24 cellular contexts compared by ENCODE assay signal in genomic region chr17:4772235-4772613, GRCh38. TPM values are rescaled to one million over a fixed set of nuclear protein-coding genes. Genes with fewer than 3 reads are reported as not detected.
A peak's percentile ranks its signal among the peaks of the same experiment; 100 is the strongest.
DNase-seq lines count a peak whose midpoint lies in the region; ATAC-seq, FAIRE-seq and TF ChIP-seq lines count a peak whose summit lies in the region.
"Had no signal": no experiment of that assay in that cellular context is flagged by ENCODE, and none has a peak within 500 bp of the region (broad histone marks: within the 10 kb centered on the region; RNA-seq: fewer than 3 reads in every experiment).

No MANE protein-coding gene starts in this region.

- H3K9me3 Mint-ChIP-seq in Caco-2 (ENCODE audit: unreplicated experiment): no peaks in the 10 kb centered on the region
- H3K9me3 Mint-ChIP-seq: T-cell had no signal

- no peak for TF ChIP-seq POLR2A in A549 (IDR thresholded peaks at IDR 0.05; ENCODE audit: low read length)
- TF ChIP-seq POLR2A in Peyer's patch (IDR thresholded peaks at IDR 0.05): peak; percentile 19 to 59

- H3K36me3 ChIP-seq in Caco-2 (ENCODE audit: control insufficient read depth, insufficient read depth, low read length) (no peaks in the 10 kb centered on the region), Peyer's patch (no peaks in the 10 kb centered on the region), liver (ENCODE audit: control insufficient read depth in 4 of 4, insufficient read depth in 3 of 4, low read depth in 1 of 4, low read length in 3 of 4) (no peaks in the 10 kb centered on the region)
- H3K36me3 ChIP-seq: lower lobe of right lung, tibial artery had no signal

- peak overlapping the region; percentile 62 for H3K4me2 ChIP-seq in A549
- H3K4me2 ChIP-seq: KMS-11 had no signal

- TF ChIP-seq CTCF in A549 (IDR thresholded peaks at IDR 0.05) (no peak), Caco-2 (IDR thresholded peaks at IDR 0.05; ENCODE audit: insufficient read depth in 1 of 2, low read depth in 1 of 2, low read length in 1 of 2, severe bottlenecking in 1 of 2, unreplicated experiment in 1 of 2) (no peak), Peyer's patch (IDR thresholded peaks at IDR 0.05) (no peak), liver (IDR thresholded peaks at IDR 0.05; ENCODE audit: low read depth, low read length, missing input control) (no peak)

- H3K4me3 ChIP-seq in A549 (no peak overlapping the region), Caco-2 (ENCODE audit: low read depth, low read length) (peak overlapping the region; percentile 8; the same call in 1 of the 2 replicates), Peyer's patch (peak overlapping the region in 3 of 4 donors; percentile 9 to 61 (median 55)), liver (ENCODE audit: low read depth in 1 of 3, low read length in 3 of 3) (peak overlapping the region; percentile 53 to 89 (median 57))
- H3K4me3 ChIP-seq: lower lobe of right lung, tibial artery had no signal

- TSS peak; percentile 70 for BruUV-seq in Caco-2 (replicated peaks; lab: Mats Ljungman, UMichigan)

- CTCF ChIA-PET in A549 (lab: Yijun Ruan, JAX) (interaction anchor here (1.1 to 14.7 kb wide), 5 partner anchors 11 to 131 kb away, joined by 3 to 157 read pairs (median 4); partner anchors contain the start of genes ARRB2, CHRNE, GLTPD2 and VMO1), Caco-2 (lab: Charles Lee) (interaction anchor here (1.1 kb wide), 1 partner anchor 17 kb away, joined by 4 read pairs; the partner anchor contains the start of gene GLTPD2)

- H3K4me1 Mint-ChIP-seq in Caco-2 (ENCODE audit: low read depth, unreplicated experiment): peaks cover 16% of the 10 kb centered on the region
- H3K4me1 Mint-ChIP-seq: immature natural killer cell had no signal

- DNase-seq in A549 (ENCODE audit: low read depth in 1 of 2, low spot score in 1 of 2): no peak
- no peak for DNase-seq in Caco-2
- peak in 2 of 3 donors; percentile 69 to 77 for DNase-seq in Peyer's patch
- no peak for DNase-seq in occipital lobe (lab: John Stamatoyannopoulos, UW)
- DNase-seq in C1 segment of cervical spinal cord (lab: John Stamatoyannopoulos, UW): no peak
- no peak for DNase-seq in stimulated activated CD4-positive, alpha-beta T cell treated with anti-CD3 and anti-CD28 coated beads, Interleukin-4, amount 100 ng/mL, for 4 hours
- DNase-seq: activated CD4-positive, alpha-beta T cell treated with anti-CD3 and anti-CD28 coated beads, Interleukin-2, amount 50 U/mL, for 4 hours; activated naive CD4-positive, alpha-beta T cell; activated T-cell treated with anti-CD3 and anti-CD28 coated beads for 4 hours; amygdala; central memory CD4-positive, alpha-beta T cell; effector memory CD4-positive, alpha-beta T cell; EL; immature natural killer cell; lower lobe of right lung; stimulated activated naive CD4-positive, alpha-beta T cell; T-cell; tibial artery had no signal

- 77% methylated on average over 10 of the region's 10 CpGs for WGBS in A549 (ENCODE audit: missing lambda C conversion rate)
- WGBS in liver: 45% methylated on average over 10 of the region's 10 CpGs

- H3K27ac ChIP-seq in A549 (peak overlapping the region in 1 of 2 experiments; percentile 53; a peak in 4 of 6 replicates), Peyer's patch (peak overlapping the region in 3 of 4 donors; percentile 67 to 93 (median 87)), liver (ENCODE audit: low read depth in 1 of 2, low read length in 2 of 2) (peak overlapping the region; percentile 78 to 96)
- H3K27ac ChIP-seq: KMS-11, lower lobe of right lung, tibial artery, VCaP had no signal

- intact Hi-C loops in Caco-2 (cut with micrococcal nuclease; ENCODE audit: unreplicated experiment): no loop called here

- no peaks in the 10 kb centered on the region for H3K27me3 ChIP-seq in Caco-2 (replicated peaks; ENCODE audit: control insufficient read depth, insufficient read depth, low read length)
- no peaks in the 10 kb centered on the region for H3K27me3 ChIP-seq in Peyer's patch
- H3K27me3 ChIP-seq in liver (ENCODE audit: control insufficient read depth in 4 of 4, insufficient read depth in 4 of 4, low read length in 3 of 4): no peaks in the 10 kb centered on the region

- TF ChIP-seq EP300 in A549 (IDR thresholded peaks at IDR 0.05): no peak

- H3K9me3 ChIP-seq in A549: no peaks in the 10 kb centered on the region
- H3K9me3 ChIP-seq in Caco-2: no peaks in the 10 kb centered on the region
- no peaks in the 10 kb centered on the region for H3K9me3 ChIP-seq in Peyer's patch
- no peaks in the 10 kb centered on the region for H3K9me3 ChIP-seq in liver (ENCODE audit: control insufficient read depth in 4 of 4, low read length in 3 of 4)
- H3K9me3 ChIP-seq: lower lobe of right lung, tibial artery had no signal

- TF ChIP-seq RAD21 in A549 (conservative IDR thresholded peaks at IDR 0.05 in 1 of 2, IDR thresholded peaks at IDR 0.05 in 1 of 2) (no peak), liver (IDR thresholded peaks at IDR 0.05) (no peak)

- peak overlapping the region; percentile 77 to 84 for H3K9ac ChIP-seq in liver (ENCODE audit: low read depth in 1 of 2, low read length in 2 of 2)
- H3K9ac ChIP-seq: KMS-11 had no signal

- peaks cover 15% of the 10 kb centered on the region for H3K4me1 ChIP-seq in A549
- H3K4me1 ChIP-seq in Caco-2: peaks cover 12% of the 10 kb centered on the region
- H3K4me1 ChIP-seq in Peyer's patch: peaks cover 0 to 11% (median 2%) of the 10 kb centered on the region in 4 donors
- H3K4me1 ChIP-seq in liver (ENCODE audit: control insufficient read depth in 4 of 4, insufficient read depth in 4 of 4, low read length in 3 of 4): peaks cover 0 to 14% (median 7%) of the 10 kb centered on the region in 4 donors
- H3K4me1 ChIP-seq: tibial artery had no signal

- H3K27me3 Mint-ChIP-seq in Caco-2 (ENCODE audit: insufficient read depth, unreplicated experiment): no peaks in the 10 kb centered on the region

- H3K27ac Mint-ChIP-seq in Caco-2 (ENCODE audit: unreplicated experiment): peak overlapping the region; percentile 77
- H3K27ac Mint-ChIP-seq: immature natural killer cell, T-cell had no signal

- ATAC-seq in A549: peak; percentile 21 to 42; a peak in 2 of 6 replicates
- ATAC-seq: lower lobe of right lung, sciatic nerve had no signal

- H3K4me3 Mint-ChIP-seq in Caco-2 (ENCODE audit: unreplicated experiment): peak overlapping the region; percentile 52
- H3K4me3 Mint-ChIP-seq: immature natural killer cell, T-cell had no signal

- POLR2A ChIA-PET in A549 (lab: Yijun Ruan, JAX) (no interaction called here), Caco-2 (lab: Charles Lee) (interaction anchor here (0.6 to 1.0 kb wide), 2 partner anchors 18 to 52 kb away, joined by 3 to 14 read pairs; no protein-coding TSS in a partner anchor)

- no peak for FAIRE-seq in A549 (lab: Jason Lieb, UNC)

- no peaks in the 10 kb centered on the region for H3K36me3 Mint-ChIP-seq in Caco-2 (ENCODE audit: insufficient read depth, unreplicated experiment)
- H3K36me3 Mint-ChIP-seq: immature natural killer cell, T-cell had no signal

TF ChIP-seq in A549, 52 proteins besides CTCF, POLR2A, EP300 and RAD21 (continues in another document):
- TF ChIP-seq HOXB5 (CRISPR knock-in tag; IDR thresholded peaks at IDR 0.05) (no peak), CHD4 (IDR thresholded peaks at IDR 0.05; ENCODE audit: borderline replicate concordance) (no peak), JUN (IDR thresholded peaks at IDR 0.05) (no peak), HEYL (CRISPR knock-in tag; IDR thresholded peaks at IDR 0.05) (no peak)

TF ChIP-seq in liver, 16 proteins besides CTCF, POLR2A, EP300 and RAD21:
- TF ChIP-seq TAF1 (conservative IDR thresholded peaks at IDR 0.05): peak; percentile 14
- TF ChIP-seq FOXA1 (IDR thresholded peaks at IDR 0.05): no peak

RNA-seq across cellular contexts. Expression of gene TM4SF5, which starts 0.5 kb away (rescaled TPM):
- polyA plus RNA-seq in A549 (2011; rRNA removed): 0.80 and 1.2 TPM in 2 replicates
- polyA plus RNA-seq in A549 (2012; cell fraction: cytosol; rRNA removed): 0.56 and 0.69 TPM in 2 replicates
- 0.71 and 1.1 TPM in 2 replicates for polyA plus RNA-seq in A549 (2012; cell fraction: nucleus; rRNA removed)
- 0.51 to 1.2 TPM (median 0.68 TPM) in 3 replicates for polyA plus RNA-seq in A549 (2017; fragmentation: RNase III; extraction: RNeasy Plus Mini Kit Qiagen cat#74134 plus additional on column Dnase treatment)
- 1.1 and 1.5 TPM in 2 replicates for polyA minus RNA-seq in A549 (2011; rRNA and poly(A)+ RNA removed)
- 9.9 and 12.1 TPM in 2 replicates for total RNA-seq in Caco-2 (2022)
- 100 to 1,000 TPM in 2 of 4 donors, 10 to 100 TPM in 1, not detected in 1; 75.3 to 171 (median 163) TPM for total RNA-seq in Peyer's patch
- total RNA-seq in liver: 10 to 100 TPM; 20.1 to 32.5 TPM
- 100 to 1,000 TPM; 198 to 309 TPM for polyA plus RNA-seq in liver
- not detected for total RNA-seq in occipital lobe
- total RNA-seq: lower lobe of right lung, myocyte, osteocyte, sciatic nerve, T-cell had no signal
- polyA plus RNA-seq: immature natural killer cell had no signal

RNA-seq across cellular contexts. Expression of gene VMO1, which starts 13.9 kb away (rescaled TPM):
- polyA plus RNA-seq in A549 (2011; rRNA removed) (0.50 and 0.58 TPM in 2 replicates), A549 (2017; fragmentation: RNase III; extraction: RNeasy Plus Mini Kit Qiagen cat#74134 plus additional on column Dnase treatment) (0.39 to 1.1 TPM (median 0.81 TPM) in 3 replicates), liver (1 to 10 TPM; 5.9 to 9.1 TPM)
- polyA plus RNA-seq in A549 (2012; cell fraction: cytosol; rRNA removed): 0.98 and 1.1 TPM in 2 replicates
- polyA plus RNA-seq in A549 (2012; cell fraction: nucleus; rRNA removed): 0.83 and 2.1 TPM in 2 replicates
- polyA minus RNA-seq in A549 (2011; rRNA and poly(A)+ RNA removed): not detected in 2 replicates
- total RNA-seq in Caco-2 (2022) (0.54 TPM in 1 of 2 replicates, not detected in the other), Peyer's patch (1 to 10 TPM in 1 of 4 donors, not detected in 3; 3.8 TPM), liver (1 to 10 TPM; 1.7 to 1.8 TPM), occipital lobe (0.62 TPM)
- total RNA-seq: myocyte had no signal
- polyA plus RNA-seq: immature natural killer cell had no signal

RNA-seq across cellular contexts. Expression of gene GLTPD2, which starts 16.5 kb away (rescaled TPM):
- polyA plus RNA-seq in A549 (2011; rRNA removed) (not detected in 2 replicates), A549 (2017; fragmentation: RNase III; extraction: RNeasy Plus Mini Kit Qiagen cat#74134 plus additional on column Dnase treatment) (not detected in 3 replicates), liver (10 to 100 TPM; 16.9 to 63.2 TPM)
- polyA plus RNA-seq in A549 (2012; cell fraction: cytosol; rRNA removed): 0.04 and 0.06 TPM in 2 replicates
- 0.06 TPM in 1 of 2 replicates, not detected in the other for polyA plus RNA-seq in A549 (2012; cell fraction: nucleus; rRNA removed)
- not detected in 2 replicates for polyA minus RNA-seq in A549 (2011; rRNA and poly(A)+ RNA removed)
- total RNA-seq in Caco-2 (2022) (11.8 and 15.6 TPM in 2 replicates), Peyer's patch (10 to 100 TPM in 2 of 4 donors, 1 to 10 TPM in 1, not detected in 1; 5.4 to 28.2 (median 23.6) TPM), liver (10 to 100 TPM; 15.1 to 34.5 TPM), occipital lobe (not detected)
- total RNA-seq: lower lobe of right lung, myocyte, osteocyte, sciatic nerve, T-cell had no signal

RNA-seq across cellular contexts. Expression of gene PSMB6, which starts 23.7 kb away (rescaled TPM):
- polyA plus RNA-seq in A549 (2011; rRNA removed): 376 and 414 TPM in 2 replicates
- 763 and 829 TPM in 2 replicates for polyA plus RNA-seq in A549 (2012; cell fraction: cytosol; rRNA removed)
- 423 and 460 TPM in 2 replicates for polyA plus RNA-seq in A549 (2012; cell fraction: nucleus; rRNA removed)
- 387 to 424 TPM (median 414 TPM) in 3 replicates for polyA plus RNA-seq in A549 (2017; fragmentation: RNase III; extraction: RNeasy Plus Mini Kit Qiagen cat#74134 plus additional on column Dnase treatment)
- 332 and 401 TPM in 2 replicates for polyA minus RNA-seq in A549 (2011; rRNA and poly(A)+ RNA removed)
- total RNA-seq in Caco-2 (2022): 133 and 136 TPM in 2 replicates
- 100 to 1,000 TPM in 2 of 4 donors, 10 to 100 TPM in 2; 51.4 to 155 (median 107) TPM for total RNA-seq in Peyer's patch
- total RNA-seq in liver: 10 to 100 TPM; 64.7 to 95.5 TPM
- polyA plus RNA-seq in liver: 100 to 1,000 TPM; 155 to 219 TPM
- total RNA-seq in occipital lobe: 64.4 TPM

Comparison
In these comparisons a context has a peak if more than half of its experiments do, and no peak if none do; other contexts are left out.
1. DNase-seq: peak in Peyer's patch (2 of 3); none in A549 (0 of 2), Caco-2 (0 of 2), occipital lobe (single experiment), C1 segment of cervical spinal cord (0 of 14) and stimulated activated CD4-positive, alpha-beta T cell treated with anti-CD3 and anti-CD28 coated beads, Interleukin-4, amount 100 ng/mL, for 4 hours (0 of 2).